Comparison of ENCODE assay signal across 15 cellular contexts in the genomic region with DNA sequence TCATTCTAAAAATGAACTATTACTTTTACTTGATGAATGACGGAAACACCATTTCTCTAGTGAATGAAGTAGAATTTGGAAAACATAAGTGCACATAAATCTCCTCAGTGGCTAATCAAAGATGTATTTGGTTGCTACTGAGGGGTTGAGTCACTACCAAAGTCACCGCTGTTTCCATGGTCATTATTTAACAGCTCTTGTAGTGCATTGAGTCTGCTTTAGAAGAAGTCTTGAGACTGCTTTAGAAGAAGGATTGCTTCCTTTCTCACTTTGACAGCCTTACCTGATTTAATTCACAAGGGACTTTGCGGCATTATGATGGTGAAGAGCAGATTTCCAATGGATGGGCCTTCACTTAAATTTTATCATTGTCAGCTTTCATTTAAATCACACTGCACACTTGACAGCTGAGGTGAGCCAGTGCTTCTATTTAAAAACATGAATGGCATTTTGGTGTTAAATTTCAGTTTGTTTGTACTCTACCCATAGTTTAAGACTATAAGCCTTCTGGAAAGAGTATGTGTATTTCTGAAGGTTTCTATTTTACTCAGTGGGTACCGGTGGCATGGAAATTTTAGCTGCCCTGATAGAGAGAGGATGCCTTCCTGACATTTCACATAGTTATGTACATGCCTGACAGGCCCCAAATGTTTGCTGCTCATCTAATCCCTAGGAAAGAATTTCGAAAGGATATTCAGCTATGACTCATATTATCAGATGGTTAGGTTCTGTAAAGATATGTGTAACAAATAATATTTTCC. TPM values are rescaled to one million over a fixed set of nuclear protein-coding genes. Genes with fewer than 3 reads are reported as not detected.
DNase-seq lines count a peak whose midpoint lies in the region; TF ChIP-seq lines count a peak whose summit lies in the region.
"Had no signal": no experiment of that assay in that cellular context is flagged by ENCODE, and none has a peak within 500 bp of the region (broad histone marks: within the 10 kb centered on the region; RNA-seq: fewer than 3 reads in every experiment).

No MANE protein-coding gene starts in this region.

- peaks cover 11% of the 10 kb centered on the region for H3K4me1 ChIP-seq in mammary epithelial cell (ENCODE audit: insufficient read depth, low read length)
- H3K4me1 ChIP-seq in mesendoderm (ENCODE audit: control insufficient read depth, low read depth, low read length): peaks cover 2% of the 10 kb centered on the region
- H3K4me1 ChIP-seq in spleen: no peaks in the 10 kb centered on the region

- H3K18ac ChIP-seq in mesendoderm (ENCODE audit: low read length): no peak overlapping the region

- H3K9me3 Mint-ChIP-seq in activated CD4-positive, alpha-beta T cell treated with anti-CD3 and anti-CD28 coated beads, Interleukin-2, amount 10 ng/mL, durations not matched to agents 24 days and 14 days: no peaks in the 10 kb centered on the region
- H3K9me3 Mint-ChIP-seq: activated CD4-positive, alpha-beta memory T cell treated with anti-CD3 and anti-CD28 coated beads, Interleukin-2, amount 10 ng/mL, durations not matched to agents 7 days and 5 days; neural progenitor cell had no signal

- H3K9ac ChIP-seq in mammary epithelial cell (ENCODE audit: insufficient read depth, low read length) (no peak overlapping the region), mesendoderm (ENCODE audit: low read length) (no peak overlapping the region)
- H3K9ac ChIP-seq: neural progenitor cell had no signal

- no peaks in the 10 kb centered on the region for H3K4me1 Mint-ChIP-seq in activated CD4-positive, alpha-beta T cell treated with anti-CD3 and anti-CD28 coated beads, Interleukin-2, amount 10 ng/mL, durations not matched to agents 24 days and 14 days
- H3K4me1 Mint-ChIP-seq: activated CD4-positive, alpha-beta memory T cell treated with anti-CD3 and anti-CD28 coated beads, Interleukin-2, amount 10 ng/mL, durations not matched to agents 7 days and 5 days had no signal

- no peak overlapping the region for H4K5ac ChIP-seq in mesendoderm (ENCODE audit: low read length)

- no peak overlapping the region for H2BK15ac ChIP-seq in mesendoderm (replicated peaks; ENCODE audit: low read depth)

- H3K79me2 ChIP-seq in mammary epithelial cell (ENCODE audit: insufficient read depth, low read length): no peaks in the 10 kb centered on the region
- H3K79me2 ChIP-seq in mesendoderm (ENCODE audit: control insufficient read depth, insufficient read depth, low read length): no peaks in the 10 kb centered on the region

- no peak overlapping the region for H4K8ac ChIP-seq in mesendoderm (ENCODE audit: low read depth, low read length)

- TF ChIP-seq CTCF in mammary epithelial cell (conservative IDR thresholded peaks at IDR 0.05 in 1 of 2, IDR thresholded peaks at IDR 0.05 in 1 of 2; ENCODE audit: extremely low read depth in 1 of 2, insufficient read depth in 1 of 2, low read depth in 1 of 2, low read length in 2 of 2) (no peak), spleen (IDR thresholded peaks at IDR 0.05 in 8 of 11, conservative IDR thresholded peaks at IDR 0.05 in 3 of 11) (no peak)

- no peak for TF ChIP-seq POLR2A in spleen (IDR thresholded peaks at IDR 0.05)

- no peaks in the 10 kb centered on the region for H3K27me3 Mint-ChIP-seq in activated CD4-positive, alpha-beta T cell treated with anti-CD3 and anti-CD28 coated beads, Interleukin-2, amount 10 ng/mL, durations not matched to agents 24 days and 14 days
- H3K27me3 Mint-ChIP-seq: activated CD4-positive, alpha-beta memory T cell treated with anti-CD3 and anti-CD28 coated beads, Interleukin-2, amount 10 ng/mL, durations not matched to agents 7 days and 5 days had no signal

- no peaks in the 10 kb centered on the region for H3K36me3 ChIP-seq in mammary epithelial cell (ENCODE audit: insufficient read depth, low read length)
- no peaks in the 10 kb centered on the region for H3K36me3 ChIP-seq in mesendoderm (ENCODE audit: control insufficient read depth, insufficient read depth, low read length)
- no peaks in the 10 kb centered on the region for H3K36me3 ChIP-seq in spleen

- H3K9me3 ChIP-seq in mammary epithelial cell (replicated peaks; ENCODE audit: insufficient read depth, low read length) (no peaks in the 10 kb centered on the region), spleen (no peaks in the 10 kb centered on the region)

- no peak overlapping the region for H3K56ac ChIP-seq in mesendoderm (ENCODE audit: low read length)

- WGBS in mammary epithelial cell (ENCODE audit: low coverage, missing lambda C conversion rate): 88% methylated on average over 5 of the region's 5 CpGs
- no CpG with 5 or more reads among the region's 5 CpGs for WGBS in mesendoderm (ENCODE audit: extremely low coverage, insufficient coverage, low lambda C conversion rate)
- WGBS in spleen, 5 donors: 75 to 90% (median 83%) methylated on average over 5 of the region's 5 CpGs

- no TSS peak for BruUV-seq in mammary epithelial cell (replicated peaks; lab: Mats Ljungman, UMichigan)

- no peak overlapping the region for H3K23ac ChIP-seq in mesendoderm (ENCODE audit: low read length)

- H2BK120ac ChIP-seq in mesendoderm (ENCODE audit: low read depth, low read length): peak overlapping the region; percentile 78

- peak overlapping the region; percentile 36 for H3K4ac ChIP-seq in mesendoderm (ENCODE audit: low read depth, low read length)

- H3K36me3 Mint-ChIP-seq in activated CD4-positive, alpha-beta T cell treated with anti-CD3 and anti-CD28 coated beads, Interleukin-2, amount 10 ng/mL, durations not matched to agents 24 days and 14 days (ENCODE audit: low read depth): no peaks in the 10 kb centered on the region
- H3K36me3 Mint-ChIP-seq: neural progenitor cell had no signal

- in situ Hi-C loops in mammary epithelial cell (cut with MboI; ENCODE audit: low sequenced_read_pairs in 2 of 2): no loop called here

- H2AK5ac ChIP-seq in mesendoderm (ENCODE audit: low read length): no peak overlapping the region

- H3K27ac ChIP-seq in mammary epithelial cell (ENCODE audit: insufficient read depth, low read depth, low read length) (no peak overlapping the region), mesendoderm (ENCODE audit: low read depth, low read length) (no peak overlapping the region), spleen (no peak overlapping the region)
- H3K27ac ChIP-seq: C4-2B, neural progenitor cell had no signal

- H3K27ac Mint-ChIP-seq in activated CD4-positive, alpha-beta T cell treated with anti-CD3 and anti-CD28 coated beads, Interleukin-2, amount 10 ng/mL, durations not matched to agents 24 days and 14 days: no peak overlapping the region
- H3K27ac Mint-ChIP-seq: activated CD4-positive, alpha-beta memory T cell treated with anti-CD3 and anti-CD28 coated beads, Interleukin-2, amount 10 ng/mL, durations not matched to agents 7 days and 5 days; neural progenitor cell had no signal

- H3K4me2 ChIP-seq in mammary epithelial cell (ENCODE audit: insufficient read depth, low read depth, low read length) (no peak overlapping the region), mesendoderm (ENCODE audit: low read length) (no peak overlapping the region)
- H3K4me2 ChIP-seq: neural progenitor cell had no signal

- CTCF ChIA-PET in mammary epithelial cell (lab: Charles Lee; ENCODE audit: low non-redundant PET): no interaction called here

- no peak overlapping the region for H2AFZ ChIP-seq in mammary epithelial cell (ENCODE audit: low read depth, low read length)
- H2AFZ ChIP-seq: neural progenitor cell had no signal

- H3K4me3 ChIP-seq in mammary epithelial cell (replicated peaks in 1 of 3; ENCODE audit: insufficient read depth in 1 of 3, low read depth in 2 of 3, low read length in 3 of 3) (no peak overlapping the region), mesendoderm (ENCODE audit: low read length) (no peak overlapping the region), spleen (no peak overlapping the region)
- H3K4me3 ChIP-seq: neural progenitor cell had no signal

- no peaks in the 10 kb centered on the region for H4K20me1 ChIP-seq in mammary epithelial cell (ENCODE audit: insufficient read depth, low read length)

- H2BK5ac ChIP-seq in mesendoderm (ENCODE audit: low read length): peak overlapping the region; percentile 5

- H3K79me1 ChIP-seq in mesendoderm (ENCODE audit: low read length): no peaks in the 10 kb centered on the region

- intact Hi-C loops in mammary epithelial cell (cut with micrococcal nuclease) (no loop called here), spleen (cut with DNase I; ENCODE audit: low total_unique reads) (no loop called here)
- intact Hi-C loops in activated CD4-positive, alpha-beta T cell treated with anti-CD3 and anti-CD28 coated beads, Interleukin-2, amount 10 ng/mL, durations not matched to agents 24 days and 14 days (cut with micrococcal nuclease): no loop called here

- no peak overlapping the region for H3K4me3 Mint-ChIP-seq in activated CD4-positive, alpha-beta T cell treated with anti-CD3 and anti-CD28 coated beads, Interleukin-2, amount 10 ng/mL, durations not matched to agents 24 days and 14 days
- H3K4me3 Mint-ChIP-seq: activated CD4-positive, alpha-beta memory T cell treated with anti-CD3 and anti-CD28 coated beads, Interleukin-2, amount 10 ng/mL, durations not matched to agents 7 days and 5 days; neural progenitor cell had no signal

- H3K27me3 ChIP-seq in mammary epithelial cell (ENCODE audit: insufficient read depth, low read length): no peaks in the 10 kb centered on the region
- no peaks in the 10 kb centered on the region for H3K27me3 ChIP-seq in mesendoderm (ENCODE audit: insufficient read depth, low read length, poor library complexity)
- no peaks in the 10 kb centered on the region for H3K27me3 ChIP-seq in spleen (replicated peaks in 1 of 7)
- H3K27me3 ChIP-seq: neural progenitor cell had no signal

- dilution Hi-C loops in mammary epithelial cell (cut with HindIII; ENCODE audit: low sequenced_read_pairs): no loop called here

- DNase-seq in AG08395 (ENCODE audit: low spot score): peak; percentile 68
- DNase-seq in HS-5 (ENCODE audit: low read depth): peak; percentile 40
- peak; percentile 27 for DNase-seq in mammary epithelial cell
- peak; percentile 14 for DNase-seq in mesendoderm
- no peak for DNase-seq in HUDEP-2 (lab: John Stamatoyannopoulos, UW; ENCODE audit: unreplicated experiment in 76 of 76)
- no peak for DNase-seq in spleen
- DNase-seq in H4 (ENCODE audit: low spot score): no peak
- DNase-seq in activated CD4-positive, alpha-beta T cell treated with anti-CD3 and anti-CD28 coated beads, Interleukin-2, amount 10 ng/mL, durations not matched to agents 24 days and 14 days: no peak
- DNase-seq: activated CD4-positive, alpha-beta memory T cell treated with anti-CD3 and anti-CD28 coated beads, Interleukin-2, amount 10 ng/mL, durations not matched to agents 7 days and 5 days; activated effector memory CD4-positive, alpha-beta T cell treated with anti-CD3 and anti-CD28 coated beads, Interleukin-2, amount 50 U/mL, for 16 hours; NCI-H510A treated with DMSO at 0.1 percent for 48 hours; T1000 had no signal

RNA-seq across cellular contexts. Expression of gene ASB5, which starts 9.5 kb away (rescaled TPM):
- total RNA-seq in mammary epithelial cell (not detected), spleen (not detected)
- polyA plus RNA-seq in mammary epithelial cell (0.01 TPM), spleen (under 1 TPM in 2 of 3 donors, not detected in 1; 0.06 to 0.50 TPM)
- polyA minus RNA-seq in mammary epithelial cell: not detected
- polyA plus RNA-seq in mesendoderm (2013, experiment 1 of 2): 2.3 TPM
- polyA plus RNA-seq in mesendoderm (2013, experiment 2 of 2): 2.3 TPM
- total RNA-seq in H4 (2014; rRNA removed; shearing (Covaris generic)): 0.10 and 0.37 TPM in 2 replicates
- total RNA-seq in activated CD4-positive, alpha-beta T cell treated with anti-CD3 and anti-CD28 coated beads, Interleukin-2, amount 10 ng/mL, durations not matched to agents 24 days and 14 days: not detected in 2 replicates
- total RNA-seq: activated CD4-positive, alpha-beta memory T cell treated with anti-CD3 and anti-CD28 coated beads, Interleukin-2, amount 10 ng/mL, durations not matched to agents 7 days and 5 days; kidney epithelial cell had no signal

Comparison
In these comparisons a context has a peak if more than half of its experiments do, and no peak if none do; other contexts are left out.
1. DNase-seq: peak in AG08395 (single experiment), HS-5 (single experiment), mammary epithelial cell (single experiment) and mesendoderm (single experiment); none in HUDEP-2 (0 of 76), spleen (single experiment), H4 (single experiment) and activated CD4-positive, alpha-beta T cell treated with anti-CD3 and anti-CD28 coated beads, Interleukin-2, amount 10 ng/mL, durations not matched to agents 24 days and 14 days (single experiment).